Comparison of ENCODE assay signal across 21 cellular contexts in the genomic region with DNA sequence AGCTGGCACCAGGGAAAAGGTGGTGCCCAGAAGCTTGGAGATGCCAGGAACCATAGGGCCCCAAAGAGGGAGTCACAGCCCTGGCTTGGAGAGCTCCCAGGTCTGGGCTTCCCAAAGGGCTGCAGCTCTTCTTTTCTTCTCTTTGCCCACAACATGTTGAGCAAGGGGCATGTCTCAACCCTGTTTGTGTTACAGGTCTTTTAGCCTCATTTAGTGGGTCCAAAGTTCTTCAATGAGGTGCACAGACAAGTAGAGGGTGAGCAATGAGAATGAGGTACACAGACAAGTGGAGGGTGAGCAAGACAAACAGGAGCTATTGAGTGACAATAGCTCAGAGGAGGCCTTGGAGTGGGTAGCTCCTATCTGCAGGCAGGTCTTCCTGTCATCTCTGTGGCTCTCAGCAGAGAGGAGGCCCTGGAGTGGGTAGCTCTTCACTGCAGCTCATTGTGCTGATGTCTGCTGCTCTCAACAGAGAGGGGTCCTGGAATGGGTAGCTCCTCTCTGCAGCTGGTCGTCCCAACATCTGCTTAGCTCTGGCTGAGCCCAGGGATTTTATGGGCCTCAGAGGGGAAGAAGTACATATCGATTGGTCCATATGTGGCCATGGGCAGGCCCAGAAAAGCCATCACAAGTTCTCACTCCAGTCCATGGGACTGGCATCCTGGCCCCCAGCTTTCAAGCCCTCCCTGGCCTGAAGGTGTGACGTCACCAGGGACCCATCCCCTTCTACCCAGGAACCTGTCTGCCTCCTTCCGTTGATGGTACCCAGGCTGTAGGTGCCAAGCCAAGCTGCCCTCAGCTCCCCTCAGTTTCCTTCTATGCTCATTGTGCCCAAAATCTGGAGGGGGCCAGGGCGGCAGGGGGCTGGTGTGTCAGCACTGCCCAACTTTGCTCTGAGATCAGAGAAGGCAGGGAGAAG. TPM values are rescaled to one million over a fixed set of nuclear protein-coding genes. Genes with fewer than 3 reads are reported as not detected.
"Had no signal": no experiment of that assay in that cellular context is flagged by ENCODE, and none has a peak within 500 bp of the region (broad histone marks: within the 10 kb centered on the region; RNA-seq: fewer than 3 reads in every experiment).

No MANE protein-coding gene starts in this region.

- H3K4me1 ChIP-seq: esophagus squamous epithelium, gastroesophageal sphincter, pancreas, psoas muscle, right atrium auricular region, tibial artery had no signal

- DNase-seq: activated naive CD4-positive, alpha-beta T cell treated with anti-CD3 and anti-CD28 coated beads, Interleukin-2, amount 50 U/mL, for 16 hours; activated naive CD8-positive, alpha-beta T cell treated with anti-CD3 and anti-CD28 coated beads, Interleukin-2, amount 50 U/mL, for 24 hours; activated T-cell treated with anti-CD3 and anti-CD28 coated beads, Interleukin-2, amount 50 U/mL, for 48 hours; cortex of kidney; endodermal cell; esophagus squamous epithelium; head of caudate nucleus; pancreas; psoas muscle; stimulated activated CD4-positive, alpha-beta T cell treated with anti-CD3 and anti-CD28 coated beads, Interleukin-12 subunit alpha, Interleukin-12 subunit beta, amount 100 ng/mL, for 4 hours; stimulated activated CD4-positive, alpha-beta T cell treated with anti-CD3 and anti-CD28 coated beads, Interleukin-4, amount 100 ng/mL, for 4 hours; stimulated activated naive CD8-positive, alpha-beta T cell treated with anti-CD3 and anti-CD28 coated beads, Interleukin-15, amount 100 ng/mL, for 72 hours; T1000; tibial artery had no signal

- H3K4me3 Mint-ChIP-seq: activated naive CD8-positive, alpha-beta T cell treated with anti-CD3 and anti-CD28 coated beads, Interleukin-2, amount 50 U/mL, for 24 hours; endodermal cell; nephron; stimulated activated naive CD8-positive, alpha-beta T cell treated with anti-CD3 and anti-CD28 coated beads, Interleukin-15, amount 100 ng/mL, for 72 hours; WTC11 had no signal

- H3K9me3 ChIP-seq: pancreas, psoas muscle, right atrium auricular region had no signal

- H3K4me3 ChIP-seq: cardiac muscle cell, esophagus squamous epithelium, gastroesophageal sphincter, pancreas, psoas muscle, right atrium auricular region, tibial artery had no signal

- FAIRE-seq: islet of Langerhans, pancreas had no signal

- H3K27me3 Mint-ChIP-seq: activated naive CD8-positive, alpha-beta T cell treated with anti-CD3 and anti-CD28 coated beads, Interleukin-2, amount 50 U/mL, for 24 hours; stimulated activated naive CD8-positive, alpha-beta T cell treated with anti-CD3 and anti-CD28 coated beads, Interleukin-15, amount 100 ng/mL, for 72 hours had no signal

- H3K4me1 Mint-ChIP-seq: endodermal cell, nephron, WTC11 had no signal

- H3K27ac Mint-ChIP-seq: activated naive CD8-positive, alpha-beta T cell treated with anti-CD3 and anti-CD28 coated beads, Interleukin-2, amount 50 U/mL, for 24 hours; endodermal cell; nephron; stimulated activated naive CD8-positive, alpha-beta T cell treated with anti-CD3 and anti-CD28 coated beads, Interleukin-15, amount 100 ng/mL, for 72 hours; WTC11 had no signal

- ATAC-seq: activated naive CD8-positive, alpha-beta T cell treated with anti-CD3 and anti-CD28 coated beads, Interleukin-2, amount 50 U/mL, for 24 hours; gastroesophageal sphincter; pancreas; psoas muscle; stimulated activated naive CD8-positive, alpha-beta T cell treated with anti-CD3 and anti-CD28 coated beads, Interleukin-15, amount 100 ng/mL, for 72 hours; WTC11 had no signal

- H3K27ac ChIP-seq: cardiac muscle cell, esophagus squamous epithelium, gastroesophageal sphincter, pancreas, psoas muscle, right atrium auricular region, tibial artery had no signal

- H3K27me3 ChIP-seq: cardiac muscle cell, esophagus squamous epithelium, gastroesophageal sphincter, pancreas, right atrium auricular region, tibial artery had no signal

- H3K36me3 ChIP-seq: cardiac muscle cell, esophagus squamous epithelium, pancreas, right atrium auricular region had no signal

RNA-seq across cellular contexts. Expression of a gene that starts 34.9 kb away (rescaled TPM):
- total RNA-seq: cardiac muscle cell, endodermal cell, myocyte, WTC11 had no signal
- polyA plus RNA-seq: cardiac muscle cell had no signal
